In the genomic region with DNA sequence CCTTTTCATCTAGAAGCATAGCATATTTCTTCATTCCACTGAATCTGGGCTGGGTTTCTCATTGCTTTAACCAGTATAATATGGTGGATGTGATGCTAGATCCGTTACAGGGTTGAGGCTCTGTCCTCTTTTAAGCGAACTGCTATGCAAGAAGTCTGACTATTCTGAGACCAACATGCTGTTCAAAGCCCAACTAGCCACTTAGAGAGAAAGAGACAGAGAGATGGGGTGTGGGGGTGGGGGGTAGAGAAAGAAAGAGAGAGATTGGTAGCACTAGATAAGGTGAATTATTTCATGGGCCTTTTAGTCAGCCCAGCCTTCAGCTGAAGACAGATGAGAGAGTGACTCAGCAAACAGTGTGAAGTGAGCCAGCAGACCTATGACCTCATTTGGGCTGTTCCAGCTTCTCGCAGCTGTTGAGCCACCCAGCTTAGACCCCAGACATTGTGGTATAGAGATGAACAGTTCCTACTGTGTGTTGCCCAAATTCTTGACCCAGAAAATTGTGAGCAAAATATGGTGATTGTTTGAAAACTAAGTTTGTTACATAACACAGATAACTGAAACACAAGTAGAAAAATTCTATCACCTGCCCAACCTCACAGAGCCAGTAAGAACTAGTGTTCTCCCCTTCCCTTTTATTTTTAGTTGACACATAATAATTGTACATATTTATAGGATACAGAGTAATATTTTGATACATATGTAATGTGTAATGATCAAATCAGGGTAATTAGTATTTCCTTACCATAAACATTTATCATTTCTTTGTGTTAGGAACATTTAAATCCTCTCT, we compare ENCODE assay signal across 1 cellular context.
TF ChIP-seq lines count a peak whose summit lies in the region.

No MANE protein-coding gene starts in this region.

TF ChIP-seq in K562, 482 proteins besides CTCF, POLR2A, EP300 and RAD21 (continued from another document):
- TF ChIP-seq, protein P1, sequence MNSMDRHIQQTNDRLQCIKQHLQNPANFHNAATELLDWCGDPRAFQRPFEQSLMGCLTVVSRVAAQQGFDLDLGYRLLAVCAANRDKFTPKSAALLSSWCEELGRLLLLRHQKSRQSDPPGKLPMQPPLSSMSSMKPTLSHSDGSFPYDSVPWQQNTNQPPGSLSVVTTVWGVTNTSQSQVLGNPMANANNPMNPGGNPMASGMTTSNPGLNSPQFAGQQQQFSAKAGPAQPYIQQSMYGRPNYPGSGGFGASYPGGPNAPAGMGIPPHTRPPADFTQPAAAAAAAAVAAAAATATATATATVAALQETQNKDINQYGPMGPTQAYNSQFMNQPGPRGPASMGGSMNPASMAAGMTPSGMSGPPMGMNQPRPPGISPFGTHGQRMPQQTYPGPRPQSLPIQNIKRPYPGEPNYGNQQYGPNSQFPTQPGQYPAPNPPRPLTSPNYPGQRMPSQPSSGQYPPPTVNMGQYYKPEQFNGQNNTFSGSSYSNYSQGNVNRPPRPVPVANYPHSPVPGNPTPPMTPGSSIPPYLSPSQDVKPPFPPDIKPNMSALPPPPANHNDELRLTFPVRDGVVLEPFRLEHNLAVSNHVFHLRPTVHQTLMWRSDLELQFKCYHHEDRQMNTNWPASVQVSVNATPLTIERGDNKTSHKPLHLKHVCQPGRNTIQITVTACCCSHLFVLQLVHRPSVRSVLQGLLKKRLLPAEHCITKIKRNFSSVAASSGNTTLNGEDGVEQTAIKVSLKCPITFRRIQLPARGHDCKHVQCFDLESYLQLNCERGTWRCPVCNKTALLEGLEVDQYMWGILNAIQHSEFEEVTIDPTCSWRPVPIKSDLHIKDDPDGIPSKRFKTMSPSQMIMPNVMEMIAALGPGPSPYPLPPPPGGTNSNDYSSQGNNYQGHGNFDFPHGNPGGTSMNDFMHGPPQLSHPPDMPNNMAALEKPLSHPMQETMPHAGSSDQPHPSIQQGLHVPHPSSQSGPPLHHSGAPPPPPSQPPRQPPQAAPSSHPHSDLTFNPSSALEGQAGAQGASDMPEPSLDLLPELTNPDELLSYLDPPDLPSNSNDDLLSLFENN (IDR thresholded peaks at IDR 0.05; ENCODE audit: low read depth in 2 of 2, low read length in 2 of 2): no peak
- peak; percentile 69; the same call in 1 of the 2 replicates for TF ChIP-seq CTBP1 (IDR thresholded peaks at IDR 0.05; ENCODE audit: borderline replicate concordance)
